ENCODE assay signal across 17 cellular contexts in the genomic region with DNA sequence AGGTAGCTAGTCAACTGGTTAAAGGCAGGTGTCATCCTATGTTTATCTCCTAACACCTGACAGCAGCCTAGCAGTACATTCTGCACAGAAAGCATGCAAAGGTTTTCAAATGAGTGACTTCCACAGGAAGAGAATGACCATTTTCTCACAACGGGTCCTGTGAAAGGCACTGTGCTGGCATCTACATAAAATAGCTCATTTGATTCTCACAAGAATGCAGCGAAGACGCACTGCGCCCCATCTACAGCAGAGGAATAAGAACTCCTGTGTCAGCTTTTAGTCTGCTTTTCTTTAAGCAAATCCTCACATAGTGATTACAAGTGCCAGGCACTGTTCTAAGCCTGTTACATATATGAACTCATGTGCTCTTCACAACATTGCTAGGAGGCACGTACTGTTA.
DNase-seq lines count a peak whose midpoint lies in the region; ATAC-seq and TF ChIP-seq lines count a peak whose summit lies in the region.
"Had no signal": no experiment of that assay in that cellular context is flagged by ENCODE, and none has a peak within 500 bp of the region (broad histone marks: within the 10 kb centered on the region; RNA-seq: fewer than 3 reads in every experiment).

No MANE protein-coding gene starts in this region.

- no peak overlapping the region for H3K9ac ChIP-seq in rectal smooth muscle tissue (ENCODE audit: low read length)

- H3K36me3 ChIP-seq in Panc1 (ENCODE audit: control insufficient read depth, insufficient read depth, low read length) = no peaks in the 10 kb centered on the region
- no peaks in the 10 kb centered on the region for H3K36me3 ChIP-seq in rectal smooth muscle tissue (ENCODE audit: control insufficient read depth, insufficient read depth, low read length)

- H3K4me3 ChIP-seq in Panc1 (ENCODE audit: low read depth in 2 of 2, low read length in 2 of 2) (no peak overlapping the region; a peak in 1 of 4 replicates), rectal smooth muscle tissue (ENCODE audit: low read length) (no peak overlapping the region)
- H3K4me3 ChIP-seq: mucosa of descending colon had no signal

- H3K27me3 Mint-ChIP-seq in activated CD4-positive, alpha-beta T cell treated with anti-CD3 and anti-CD28 coated beads for 36 hours = no peaks in the 10 kb centered on the region
- no peaks in the 10 kb centered on the region for H3K27me3 Mint-ChIP-seq in effector memory CD8-positive, alpha-beta T cell

- peaks cover 2% of the 10 kb centered on the region for H3K36me3 Mint-ChIP-seq in activated CD4-positive, alpha-beta T cell treated with anti-CD3 and anti-CD28 coated beads for 36 hours (ENCODE audit: low read depth)
- H3K36me3 Mint-ChIP-seq in effector memory CD8-positive, alpha-beta T cell (ENCODE audit: insufficient read depth) = peaks cover 5% of the 10 kb centered on the region

- no TSS peak for BruUV-seq in Panc1 (replicated peaks; lab: Mats Ljungman, UMichigan)

- H3K27me3 ChIP-seq in Panc1 (ENCODE audit: control insufficient read depth, insufficient read depth, low read length) = no peaks in the 10 kb centered on the region
- no peaks in the 10 kb centered on the region for H3K27me3 ChIP-seq in rectal smooth muscle tissue (ENCODE audit: control insufficient read depth, insufficient read depth, low read length)

- intact Hi-C loops in activated CD4-positive, alpha-beta T cell treated with anti-CD3 and anti-CD28 coated beads for 36 hours (cut with DNase I, micrococcal nuclease) = loop anchor here in 1 of 2 experiments (2.0 kb wide), 1 partner anchor 72 kb away; no protein-coding TSS in a partner anchor
- intact Hi-C loops in Panc1 (cut with micrococcal nuclease; ENCODE audit: unreplicated experiment) = loop anchor here (10.0 kb wide), 1 partner anchor 58 kb away; a partner anchor contains a TSS

- no peaks in the 10 kb centered on the region for H3K9me3 Mint-ChIP-seq in activated CD4-positive, alpha-beta T cell treated with anti-CD3 and anti-CD28 coated beads for 36 hours (ENCODE audit: low read depth)
- no peaks in the 10 kb centered on the region for H3K9me3 Mint-ChIP-seq in effector memory CD8-positive, alpha-beta T cell

- in situ Hi-C loops in Panc1 (cut with HindIII; ENCODE audit: low pct_unique_long_range_greater_than_20kb, low sequenced_read_pairs) = no loop called here

- POLR2A ChIA-PET in activated CD4-positive, alpha-beta T cell treated with anti-CD3 and anti-CD28 coated beads for 36 hours (lab: Charles Lee) = interaction anchor here (0.5 kb wide), 1 partner anchor 14 kb away, joined by 3 read pairs; no protein-coding TSS in a partner anchor
- POLR2A ChIA-PET in Panc1 (lab: Charles Lee) = no interaction called here

- no peak for TF ChIP-seq CTCF in Panc1 (IDR thresholded peaks at IDR 0.05)

- H3K4me1 ChIP-seq in Panc1 (ENCODE audit: control insufficient read depth, insufficient read depth, low read length) (peaks cover 86% of the 10 kb centered on the region), rectal smooth muscle tissue (ENCODE audit: control insufficient read depth, insufficient read depth, low read length) (peaks cover 36% of the 10 kb centered on the region)

- peaks cover 43% of the 10 kb centered on the region for H3K4me1 Mint-ChIP-seq in activated CD4-positive, alpha-beta T cell treated with anti-CD3 and anti-CD28 coated beads for 36 hours
- H3K4me1 Mint-ChIP-seq in effector memory CD8-positive, alpha-beta T cell (ENCODE audit: low read depth in 2 of 2) = peaks cover 16 to 41% of the 10 kb centered on the region in 2 donors

- H3K9me3 ChIP-seq in Panc1 (ENCODE audit: control insufficient read depth, insufficient read depth, low read depth, low read length) = no peaks in the 10 kb centered on the region
- H3K9me3 ChIP-seq: mucosa of descending colon had no signal

- ATAC-seq in activated CD4-positive, alpha-beta T cell treated with anti-CD3 and anti-CD28 coated beads for 36 hours = peak; percentile 39
- no peak for ATAC-seq in Panc1
- no peak for ATAC-seq in effector memory CD8-positive, alpha-beta T cell (replicated peaks)
- ATAC-seq in GM21619 (IDR thresholded peaks at IDR 0.05; ENCODE audit: unreplicated experiment) = no peak

- peak overlapping the region; percentile 77 for H3K27ac Mint-ChIP-seq in activated CD4-positive, alpha-beta T cell treated with anti-CD3 and anti-CD28 coated beads for 36 hours
- H3K27ac Mint-ChIP-seq in effector memory CD8-positive, alpha-beta T cell = peak overlapping the region; percentile 72 to 73

- CTCF ChIA-PET in activated CD4-positive, alpha-beta T cell treated with anti-CD3 and anti-CD28 coated beads for 36 hours (lab: Charles Lee) = interaction anchor here (0.7 to 2.8 kb wide), 10 partner anchors 13 to 111 kb away, joined by 3 to 11 read pairs (median 6); no protein-coding TSS in a partner anchor
- CTCF ChIA-PET in Panc1 (lab: Charles Lee) = interaction anchor here (0.6 kb wide), 1 partner anchor 35 kb away, joined by 3 read pairs; no protein-coding TSS in a partner anchor

- DNase-seq in activated CD4-positive, alpha-beta T cell treated with anti-CD3 and anti-CD28 coated beads for 36 hours = no peak
- DNase-seq in activated CD4-positive, alpha-beta T cell treated with anti-CD3 and anti-CD28 coated beads for 48 hours = no peak
- DNase-seq in Panc1 (ENCODE audit: low read depth, low spot score) (no peak), cortex of kidney (lab: John Stamatoyannopoulos, UW) (no peak)
- DNase-seq in effector memory CD8-positive, alpha-beta T cell = no peak
- DNase-seq in NK-92 treated with Interleukin-12 subunit alpha and Interleukin-12 subunit beta, amount 100 ng/mL, for 24 hours (lab: John Stamatoyannopoulos, UW) = no peak
- DNase-seq: ACHN, Calu3, caudate nucleus, GDM1, kidney, mucosa of descending colon, NCI-H1417, OCI-M1 had no signal

- H3K27ac ChIP-seq in Panc1 (ENCODE audit: low read length) (peak overlapping the region; percentile 90), rectal smooth muscle tissue (ENCODE audit: low read depth, low read length) (peak overlapping the region; percentile 75)
- H3K27ac ChIP-seq: HL-60 had no signal

- H3K4me3 Mint-ChIP-seq in activated CD4-positive, alpha-beta T cell treated with anti-CD3 and anti-CD28 coated beads for 36 hours = peak overlapping the region; percentile 32
- peak overlapping the region; percentile 48 for H3K4me3 Mint-ChIP-seq in effector memory CD8-positive, alpha-beta T cell
